15 cellular contexts compared by ENCODE assay signal in the genomic region with DNA sequence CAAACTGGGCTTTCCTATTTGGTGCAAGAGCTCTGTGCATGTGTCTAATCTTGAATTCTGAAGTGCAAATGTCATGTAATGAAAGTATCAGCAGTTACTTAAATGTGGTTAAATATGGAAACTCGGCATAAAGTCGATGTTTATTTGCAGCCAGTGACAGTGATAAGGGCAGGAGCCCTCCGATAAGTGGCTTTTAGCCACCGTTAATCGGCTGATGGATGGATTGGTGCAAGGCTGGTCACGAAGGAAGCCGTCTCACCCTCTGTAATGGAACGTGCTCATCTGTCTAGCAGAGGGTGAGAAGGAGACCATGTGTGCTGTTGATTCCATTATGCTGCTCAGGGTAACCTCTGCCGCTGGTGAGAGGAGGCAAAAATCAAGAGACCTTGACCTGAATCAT.
DNase-seq lines count a peak whose midpoint lies in the region; ATAC-seq, FAIRE-seq and TF ChIP-seq lines count a peak whose summit lies in the region.
"Had no signal": no experiment of that assay in that cellular context is flagged by ENCODE, and none has a peak within 500 bp of the region (broad histone marks: within the 10 kb centered on the region; RNA-seq: fewer than 3 reads in every experiment).

No MANE protein-coding gene starts in this region.

- no peak overlapping the region for H2BK120ac ChIP-seq in neuronal stem cell (ENCODE audit: low read depth, low read length)

- no peak overlapping the region for H2BK12ac ChIP-seq in neuronal stem cell (ENCODE audit: low read length)

- H2BK5ac ChIP-seq in neuronal stem cell (ENCODE audit: low read length), result no peak overlapping the region

- no peaks in the 10 kb centered on the region for H3K27me3 ChIP-seq in bronchial epithelial cell (ENCODE audit: control insufficient read depth, insufficient read depth, low read length)
- peaks cover 0 to 4% (median 0%) of the 10 kb centered on the region in 3 experiments for H3K27me3 ChIP-seq in neuronal stem cell (ENCODE audit: control insufficient read depth in 3 of 3, insufficient read depth in 3 of 3, low read depth in 1 of 3, low read length in 3 of 3)
- peaks cover 7% of the 10 kb centered on the region for H3K27me3 ChIP-seq in suprapubic skin

- peak; percentile 92 for DNase-seq in NCI-H82 (lab: John Stamatoyannopoulos, UW)
- peak; percentile 79 for DNase-seq in NCI-H82 treated with DMSO at 0.1 percent for 48 hours (lab: John Stamatoyannopoulos, UW; ENCODE audit: unreplicated experiment)
- DNase-seq in bronchial epithelial cell (ENCODE audit: low read depth), result no peak
- no peak for DNase-seq in neuronal stem cell (ENCODE audit: low spot score)
- DNase-seq in suprapubic skin (ENCODE audit: low spot score in 2 of 2), result no peak
- DNase-seq in effector CD4-positive, alpha-beta T cell, result no peak
- DNase-seq: BE2C; CD4-positive, alpha-beta memory T cell; DMS79; GOT3; H9 had no signal

- H2BK15ac ChIP-seq in neuronal stem cell (ENCODE audit: low read length), result no peak overlapping the region

- H3K4me1 ChIP-seq in neuronal stem cell (ENCODE audit: control insufficient read depth in 2 of 2, insufficient read depth in 1 of 2, low read depth in 1 of 2, low read length in 2 of 2) (peaks cover 0 to 4% of the 10 kb centered on the region in 2 donors), suprapubic skin (no peaks in the 10 kb centered on the region)
- H3K4me1 ChIP-seq: A549, BE2C had no signal

- H3K4me2 ChIP-seq in neuronal stem cell (ENCODE audit: insufficient read depth, low read length, poor library complexity, severe bottlenecking), result no peak overlapping the region
- H3K4me2 ChIP-seq: A549 had no signal

- peak overlapping the region; percentile 36 for H2AFZ ChIP-seq in neuronal stem cell (ENCODE audit: low read length)

- TF ChIP-seq CTCF in bronchial epithelial cell (IDR thresholded peaks at IDR 0.05; ENCODE audit: insufficient read depth, low read length, severe bottlenecking) (no peak), suprapubic skin (IDR thresholded peaks at IDR 0.05) (no peak)

- H4K8ac ChIP-seq in neuronal stem cell (ENCODE audit: low read depth, low read length), result no peak overlapping the region

- no peak overlapping the region for H3K4ac ChIP-seq in neuronal stem cell (ENCODE audit: low read length)

- WGBS in neuronal stem cell (ENCODE audit: extremely low coverage in 2 of 2, insufficient read length in 2 of 2, insufficient replicate concordance in 1 of 2), 2 donors, result no CpG with 5 or more reads among the region's 9 CpGs
- 74% methylated on average over 9 of the region's 9 CpGs for WGBS in suprapubic skin

- H4K91ac ChIP-seq in neuronal stem cell (ENCODE audit: low read depth, low read length, poor library complexity), result no peak overlapping the region

- H3K36me3 ChIP-seq in bronchial epithelial cell (ENCODE audit: control insufficient read depth, insufficient read depth, low read length) (no peaks in the 10 kb centered on the region), neuronal stem cell (replicated peaks in 1 of 2; ENCODE audit: control insufficient read depth in 2 of 2, insufficient read depth in 2 of 2, low read length in 2 of 2) (no peaks in the 10 kb centered on the region), suprapubic skin (no peaks in the 10 kb centered on the region)
- H3K36me3 ChIP-seq: BE2C had no signal

- no peak overlapping the region for H3K4me3 ChIP-seq in bronchial epithelial cell (ENCODE audit: low read depth, low read length)
- H3K4me3 ChIP-seq in neuronal stem cell (ENCODE audit: low read length in 2 of 2), result no peak overlapping the region
- no peak overlapping the region for H3K4me3 ChIP-seq in suprapubic skin
- H3K4me3 ChIP-seq: A549, GM12878 had no signal

- no peaks in the 10 kb centered on the region for H3K79me1 ChIP-seq in neuronal stem cell (ENCODE audit: low read depth, low read length)

- no peak overlapping the region for H3K23ac ChIP-seq in neuronal stem cell (ENCODE audit: low read depth, low read length, poor library complexity)

- H2AK5ac ChIP-seq in neuronal stem cell (ENCODE audit: low read depth, low read length), result no peak overlapping the region

- peak; percentile 50 for FAIRE-seq in bronchial epithelial cell (lab: Jason Lieb, UNC)
- FAIRE-seq: A549, GM12878 had no signal

- H3K9me3 ChIP-seq in neuronal stem cell (replicated peaks in 1 of 2; ENCODE audit: control insufficient read depth in 2 of 2, insufficient read depth in 1 of 2, low read depth in 1 of 2, low read length in 2 of 2) (no peaks in the 10 kb centered on the region), suprapubic skin (no peaks in the 10 kb centered on the region)
- H3K9me3 ChIP-seq: A549, BE2C had no signal

- ATAC-seq in HG03565 (IDR thresholded peaks at IDR 0.05; ENCODE audit: unreplicated experiment), result no peak
- ATAC-seq: A549, GM12878 had no signal

- no peak overlapping the region for H3K9ac ChIP-seq in neuronal stem cell (ENCODE audit: low read depth, low read length, poor library complexity)

- no peak for TF ChIP-seq POLR2A in suprapubic skin (IDR thresholded peaks at IDR 0.05)

- TF ChIP-seq EP300 in suprapubic skin (IDR thresholded peaks at IDR 0.05), result no peak

- no peak overlapping the region for H3K14ac ChIP-seq in neuronal stem cell (ENCODE audit: low read length)

- H3K27ac ChIP-seq in neuronal stem cell (replicated peaks; ENCODE audit: low read length) (no peak overlapping the region), suprapubic skin (no peak overlapping the region)
- H3K27ac ChIP-seq: A549, C4-2B had no signal

- H3K18ac ChIP-seq in neuronal stem cell (ENCODE audit: low read length), result no peak overlapping the region

Comparison
In these comparisons a context has a peak if more than half of its experiments do, and no peak if none do; other contexts are left out.
1. DNase-seq: peak in NCI-H82 (single experiment) and NCI-H82 treated with DMSO at 0.1 percent for 48 hours (single experiment); none in bronchial epithelial cell (single experiment), neuronal stem cell (single experiment), suprapubic skin (0 of 2) and effector CD4-positive, alpha-beta T cell (single experiment).